ENCODE assay signal across 1 cellular context in genomic region chr6:158571826-158572652, GRCh38.
TF ChIP-seq lines count a peak whose summit lies in the region.

No MANE protein-coding gene starts in this region.

TF ChIP-seq in HepG2, 621 proteins besides CTCF, POLR2A, EP300 and RAD21 (continued from another document and continues in another):
- TF ChIP-seq HOXA7 (CRISPR knock-in tag; IDR thresholded peaks at IDR 0.05) (no peak), DPF2 (CRISPR knock-in tag; IDR thresholded peaks at IDR 0.05; ENCODE audit: borderline replicate concordance, low read depth) (peak; percentile 98), ZNF878 (CRISPR knock-in tag; IDR thresholded peaks at IDR 0.05) (peak; percentile 95), SRSF1 (optimal IDR thresholded peaks at IDR 0.05; ENCODE audit: low read depth, low read length) (peak; percentile 35), FOSL2 (CRISPR knock-in tag; IDR thresholded peaks at IDR 0.05) (peak; percentile 96), SP140L (CRISPR knock-in tag; IDR thresholded peaks at IDR 0.05; ENCODE audit: borderline replicate concordance) (peak; percentile 85; the same call in 1 of the 2 replicates), BCL6 (CRISPR knock-in tag; IDR thresholded peaks at IDR 0.05) (peak; percentile 87), ZSCAN5A (CRISPR knock-in tag; IDR thresholded peaks at IDR 0.05; ENCODE audit: borderline replicate concordance) (peak; percentile 36; the same call in 1 of the 2 replicates), ZNF7 (CRISPR knock-in tag; IDR thresholded peaks at IDR 0.05) (no peak; the same call in 1 of the 2 replicates), AKAP8 (CRISPR knock-in tag; IDR thresholded peaks at IDR 0.05) (peak; percentile 96; the same call in 1 of the 2 replicates), ZNF547 (CRISPR knock-in tag; IDR thresholded peaks at IDR 0.05) (peak; percentile 93), ZSCAN12 (CRISPR knock-in tag; IDR thresholded peaks at IDR 0.05) (0 out of 2 replicates have a peak, but pooled peaks have one; percentile 88), ZNF33A (CRISPR knock-in tag; IDR thresholded peaks at IDR 0.05; ENCODE audit: borderline replicate concordance) (no peak; the same call in 1 of the 2 replicates), TAF1 (CRISPR knock-in tag; IDR thresholded peaks at IDR 0.05) (peak; percentile 66), ZBTB7B (CRISPR knock-in tag; IDR thresholded peaks at IDR 0.05) (peak; percentile 98), KMT2B (CRISPR knock-in tag; IDR thresholded peaks at IDR 0.05) (peak; percentile 93), ZSCAN21 (CRISPR knock-in tag; IDR thresholded peaks at IDR 0.05; ENCODE audit: borderline replicate concordance) (peak; percentile 100), PHF8 (CRISPR knock-in tag; IDR thresholded peaks at IDR 0.05) (peak; percentile 77), RORA (CRISPR knock-in tag; IDR thresholded peaks at IDR 0.05) (no peak), NFAT5 (CRISPR knock-in tag; IDR thresholded peaks at IDR 0.05) (peak; percentile 92), ZBTB21 (CRISPR knock-in tag; IDR thresholded peaks at IDR 0.05) (peak; percentile 70), SATB2 (CRISPR knock-in tag; IDR thresholded peaks at IDR 0.05) (peak; percentile 62; the same call in 1 of the 2 replicates), EED (CRISPR knock-in tag; IDR thresholded peaks at IDR 0.05) (no peak; the same call in none of the 2 replicates), SMARCC2 (IDR thresholded peaks at IDR 0.05) (no peak), TAF15 (IDR thresholded peaks at IDR 0.05; ENCODE audit: low read depth, low read length, poor library complexity, severe bottlenecking) (peak; percentile 20), CREBL2 (CRISPR knock-in tag; IDR thresholded peaks at IDR 0.05; ENCODE audit: borderline replicate concordance) (peak; percentile 88; the same call in 1 of the 2 replicates), RBFOX2 (IDR thresholded peaks at IDR 0.05; ENCODE audit: low read depth, low read length) (peak; percentile 79), POLR2AphosphoS2 (IDR thresholded peaks at IDR 0.05; ENCODE audit: low read depth, low read length) (no peak), PAWR (CRISPR knock-in tag; IDR thresholded peaks at IDR 0.05; ENCODE audit: borderline replicate concordance) (peak; percentile 97; the same call in 1 of the 2 replicates), NR3C1 (CRISPR knock-in tag; IDR thresholded peaks at IDR 0.05) (no peak), HNRNPH1 (optimal IDR thresholded peaks at IDR 0.05; ENCODE audit: low read depth, low read length) (no peak), IKZF4 (CRISPR knock-in tag; IDR thresholded peaks at IDR 0.05; ENCODE audit: borderline replicate concordance, low read depth, not compliant biosample characterization) (peak; percentile 99)
- TF ChIP-seq, protein P1, sequence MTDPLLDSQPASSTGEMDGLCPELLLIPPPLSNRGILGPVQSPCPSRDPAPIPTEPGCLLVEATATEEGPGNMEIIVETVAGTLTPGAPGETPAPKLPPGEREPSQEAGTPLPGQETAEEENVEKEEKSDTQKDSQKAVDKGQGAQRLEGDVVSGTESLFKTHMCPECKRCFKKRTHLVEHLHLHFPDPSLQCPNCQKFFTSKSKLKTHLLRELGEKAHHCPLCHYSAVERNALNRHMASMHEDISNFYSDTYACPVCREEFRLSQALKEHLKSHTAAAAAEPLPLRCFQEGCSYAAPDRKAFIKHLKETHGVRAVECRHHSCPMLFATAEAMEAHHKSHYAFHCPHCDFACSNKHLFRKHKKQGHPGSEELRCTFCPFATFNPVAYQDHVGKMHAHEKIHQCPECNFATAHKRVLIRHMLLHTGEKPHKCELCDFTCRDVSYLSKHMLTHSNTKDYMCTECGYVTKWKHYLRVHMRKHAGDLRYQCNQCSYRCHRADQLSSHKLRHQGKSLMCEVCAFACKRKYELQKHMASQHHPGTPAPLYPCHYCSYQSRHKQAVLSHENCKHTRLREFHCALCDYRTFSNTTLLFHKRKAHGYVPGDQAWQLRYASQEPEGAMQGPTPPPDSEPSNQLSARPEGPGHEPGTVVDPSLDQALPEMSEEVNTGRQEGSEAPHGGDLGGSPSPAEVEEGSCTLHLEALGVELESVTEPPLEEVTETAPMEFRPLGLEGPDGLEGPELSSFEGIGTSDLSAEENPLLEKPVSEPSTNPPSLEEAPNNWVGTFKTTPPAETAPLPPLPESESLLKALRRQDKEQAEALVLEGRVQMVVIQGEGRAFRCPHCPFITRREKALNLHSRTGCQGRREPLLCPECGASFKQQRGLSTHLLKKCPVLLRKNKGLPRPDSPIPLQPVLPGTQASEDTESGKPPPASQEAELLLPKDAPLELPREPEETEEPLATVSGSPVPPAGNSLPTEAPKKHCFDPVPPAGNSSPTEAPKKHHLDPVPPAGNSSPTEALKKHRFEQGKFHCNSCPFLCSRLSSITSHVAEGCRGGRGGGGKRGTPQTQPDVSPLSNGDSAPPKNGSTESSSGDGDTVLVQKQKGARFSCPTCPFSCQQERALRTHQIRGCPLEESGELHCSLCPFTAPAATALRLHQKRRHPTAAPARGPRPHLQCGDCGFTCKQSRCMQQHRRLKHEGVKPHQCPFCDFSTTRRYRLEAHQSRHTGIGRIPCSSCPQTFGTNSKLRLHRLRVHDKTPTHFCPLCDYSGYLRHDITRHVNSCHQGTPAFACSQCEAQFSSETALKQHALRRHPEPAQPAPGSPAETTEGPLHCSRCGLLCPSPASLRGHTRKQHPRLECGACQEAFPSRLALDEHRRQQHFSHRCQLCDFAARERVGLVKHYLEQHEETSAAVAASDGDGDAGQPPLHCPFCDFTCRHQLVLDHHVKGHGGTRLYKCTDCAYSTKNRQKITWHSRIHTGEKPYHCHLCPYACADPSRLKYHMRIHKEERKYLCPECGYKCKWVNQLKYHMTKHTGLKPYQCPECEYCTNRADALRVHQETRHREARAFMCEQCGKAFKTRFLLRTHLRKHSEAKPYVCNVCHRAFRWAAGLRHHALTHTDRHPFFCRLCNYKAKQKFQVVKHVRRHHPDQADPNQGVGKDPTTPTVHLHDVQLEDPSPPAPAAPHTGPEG (CRISPR knock-in tag; IDR thresholded peaks at IDR 0.05) = peak; percentile 93; the same call in 1 of the 2 replicates
- TF ChIP-seq, protein P2, sequence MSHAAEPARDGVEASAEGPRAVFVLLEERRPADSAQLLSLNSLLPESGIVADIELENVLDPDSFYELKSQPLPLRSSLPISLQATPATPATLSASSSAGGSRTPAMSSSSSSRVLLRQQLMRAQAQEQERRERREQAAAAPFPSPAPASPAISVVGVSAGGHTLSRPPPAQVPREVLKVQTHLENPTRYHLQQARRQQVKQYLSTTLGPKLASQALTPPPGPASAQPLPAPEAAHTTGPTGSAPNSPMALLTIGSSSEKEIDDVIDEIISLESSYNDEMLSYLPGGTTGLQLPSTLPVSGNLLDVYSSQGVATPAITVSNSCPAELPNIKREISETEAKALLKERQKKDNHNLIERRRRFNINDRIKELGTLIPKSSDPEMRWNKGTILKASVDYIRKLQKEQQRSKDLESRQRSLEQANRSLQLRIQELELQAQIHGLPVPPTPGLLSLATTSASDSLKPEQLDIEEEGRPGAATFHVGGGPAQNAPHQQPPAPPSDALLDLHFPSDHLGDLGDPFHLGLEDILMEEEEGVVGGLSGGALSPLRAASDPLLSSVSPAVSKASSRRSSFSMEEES (CRISPR knock-in tag; IDR thresholded peaks at IDR 0.05) = peak; percentile 89
- TF ChIP-seq, protein P3, sequence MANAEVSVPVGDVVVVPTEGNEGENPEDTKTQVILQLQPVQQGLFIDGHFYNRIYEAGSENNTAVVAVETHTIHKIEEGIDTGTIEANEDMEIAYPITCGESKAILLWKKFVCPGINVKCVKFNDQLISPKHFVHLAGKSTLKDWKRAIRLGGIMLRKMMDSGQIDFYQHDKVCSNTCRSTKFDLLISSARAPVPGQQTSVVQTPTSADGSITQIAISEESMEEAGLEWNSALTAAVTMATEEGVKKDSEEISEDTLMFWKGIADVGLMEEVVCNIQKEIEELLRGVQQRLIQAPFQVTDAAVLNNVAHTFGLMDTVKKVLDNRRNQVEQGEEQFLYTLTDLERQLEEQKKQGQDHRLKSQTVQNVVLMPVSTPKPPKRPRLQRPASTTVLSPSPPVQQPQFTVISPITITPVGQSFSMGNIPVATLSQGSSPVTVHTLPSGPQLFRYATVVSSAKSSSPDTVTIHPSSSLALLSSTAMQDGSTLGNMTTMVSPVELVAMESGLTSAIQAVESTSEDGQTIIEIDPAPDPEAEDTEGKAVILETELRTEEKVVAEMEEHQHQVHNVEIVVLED (CRISPR knock-in tag; IDR thresholded peaks at IDR 0.05; ENCODE audit: borderline replicate concordance) = peak; percentile 89
- TF ChIP-seq, protein P4, sequence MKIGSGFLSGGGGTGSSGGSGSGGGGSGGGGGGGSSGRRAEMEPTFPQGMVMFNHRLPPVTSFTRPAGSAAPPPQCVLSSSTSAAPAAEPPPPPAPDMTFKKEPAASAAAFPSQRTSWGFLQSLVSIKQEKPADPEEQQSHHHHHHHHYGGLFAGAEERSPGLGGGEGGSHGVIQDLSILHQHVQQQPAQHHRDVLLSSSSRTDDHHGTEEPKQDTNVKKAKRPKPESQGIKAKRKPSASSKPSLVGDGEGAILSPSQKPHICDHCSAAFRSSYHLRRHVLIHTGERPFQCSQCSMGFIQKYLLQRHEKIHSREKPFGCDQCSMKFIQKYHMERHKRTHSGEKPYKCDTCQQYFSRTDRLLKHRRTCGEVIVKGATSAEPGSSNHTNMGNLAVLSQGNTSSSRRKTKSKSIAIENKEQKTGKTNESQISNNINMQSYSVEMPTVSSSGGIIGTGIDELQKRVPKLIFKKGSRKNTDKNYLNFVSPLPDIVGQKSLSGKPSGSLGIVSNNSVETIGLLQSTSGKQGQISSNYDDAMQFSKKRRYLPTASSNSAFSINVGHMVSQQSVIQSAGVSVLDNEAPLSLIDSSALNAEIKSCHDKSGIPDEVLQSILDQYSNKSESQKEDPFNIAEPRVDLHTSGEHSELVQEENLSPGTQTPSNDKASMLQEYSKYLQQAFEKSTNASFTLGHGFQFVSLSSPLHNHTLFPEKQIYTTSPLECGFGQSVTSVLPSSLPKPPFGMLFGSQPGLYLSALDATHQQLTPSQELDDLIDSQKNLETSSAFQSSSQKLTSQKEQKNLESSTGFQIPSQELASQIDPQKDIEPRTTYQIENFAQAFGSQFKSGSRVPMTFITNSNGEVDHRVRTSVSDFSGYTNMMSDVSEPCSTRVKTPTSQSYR (CRISPR knock-in tag; IDR thresholded peaks at IDR 0.05; ENCODE audit: borderline replicate concordance) = peak; percentile 72
